25 cellular contexts compared by ENCODE assay signal in the genomic region with DNA sequence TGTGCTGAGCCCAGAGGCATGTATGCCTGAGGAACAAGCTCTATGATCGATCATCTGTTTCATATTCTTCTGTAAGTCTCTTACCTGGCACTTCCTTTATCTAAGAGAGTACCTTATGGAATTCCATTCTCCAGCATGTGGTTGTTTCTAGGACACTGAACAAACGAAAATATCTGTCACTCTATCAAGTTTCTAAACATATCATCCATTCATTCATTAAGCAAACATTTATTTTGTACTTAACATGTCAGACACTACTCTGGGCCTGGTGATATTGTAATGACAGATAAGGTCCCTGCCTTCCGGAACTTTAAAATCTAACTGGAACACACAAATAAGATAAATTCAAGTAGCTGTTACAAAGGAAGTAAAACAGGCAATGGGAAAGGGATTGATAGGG.
"Had no signal": no experiment of that assay in that cellular context is flagged by ENCODE, and none has a peak within 500 bp of the region (broad histone marks: within the 10 kb centered on the region; RNA-seq: fewer than 3 reads in every experiment).

No MANE protein-coding gene starts in this region.

- H3K36me3 ChIP-seq: ascending aorta, breast epithelium had no signal

- H3K9me3 ChIP-seq: ascending aorta, breast epithelium had no signal

- H3K27me3 ChIP-seq: ascending aorta, breast epithelium, dorsolateral prefrontal cortex had no signal

- H3K4me1 ChIP-seq: ascending aorta, breast epithelium had no signal

- DNase-seq: activated CD4-positive, alpha-beta memory T cell treated with anti-CD3 and anti-CD28 coated beads for 36 hours; activated CD4-positive, alpha-beta T cell treated with anti-CD3 and anti-CD28 coated beads for 36 hours; activated CD4-positive, alpha-beta T cell treated with anti-CD3 and anti-CD28 coated beads, Interleukin-2, amount 10 ng/mL, durations not matched to agents 24 days and 14 days; activated CD4-positive, CD25-positive, alpha-beta regulatory T cell; activated CD4-positive, CD25-positive, alpha-beta regulatory T cell treated with anti-CD3 and anti-CD28 coated beads, Interleukin-2, amount 50 U/mL, for 72 hours; activated CD8-positive, alpha-beta memory T cell treated with anti-CD3 and anti-CD28 coated beads, Interleukin-2, amount 10 ng/mL, durations not matched to agents 7 days and 5 days; activated CD8-positive, alpha-beta memory T cell treated with anti-CD3 and anti-CD28 coated beads, Interleukin-2, amount 50 U/mL, for 4 hours; activated CD8-positive, alpha-beta T cell treated with anti-CD3 and anti-CD28 coated beads, Interleukin-2, amount 10 ng/mL, durations not matched to agents 7 days and 5 days; activated gamma-delta T cell; activated naive CD4-positive, alpha-beta T cell; activated naive CD4-positive, alpha-beta T cell treated with anti-CD3 and anti-CD28 coated beads, Interleukin-2, amount 10 ng/mL, durations not matched to agents 7 days and 5 days; activated naive CD8-positive, alpha-beta T cell treated with anti-CD3 and anti-CD28 coated beads, Interleukin-2, amount 10 ng/mL, durations not matched to agents 7 days and 5 days; activated T-cell treated with anti-CD3 and anti-CD28 coated beads, Interleukin-2, amount 50 U/mL, for 1 hour; activated T-cell treated with anti-CD3 and anti-CD28 coated beads, Interleukin-2, amount 50 U/mL, for 48 hours; dorsolateral prefrontal cortex; effector memory CD4-positive, alpha-beta T cell; endodermal cell; foreskin fibroblast; head of caudate nucleus; T-helper 2 cell had no signal

- ATAC-seq: activated CD4-positive, alpha-beta T cell treated with anti-CD3 and anti-CD28 coated beads for 36 hours; activated CD8-positive, alpha-beta memory T cell treated with anti-CD3 and anti-CD28 coated beads, Interleukin-2, amount 10 ng/mL, durations not matched to agents 7 days and 5 days; activated CD8-positive, alpha-beta T cell treated with anti-CD3 and anti-CD28 coated beads, Interleukin-2, amount 10 ng/mL, durations not matched to agents 7 days and 5 days; activated naive CD4-positive, alpha-beta T cell treated with anti-CD3 and anti-CD28 coated beads, Interleukin-2, amount 50 U/mL, for 72 hours; esophagus mucosa had no signal

- H3K4me3 ChIP-seq: ascending aorta, breast epithelium, coronary artery, dorsolateral prefrontal cortex had no signal

- H3K27ac ChIP-seq: ascending aorta, breast epithelium, coronary artery, dorsolateral prefrontal cortex had no signal
